In the genomic region with DNA sequence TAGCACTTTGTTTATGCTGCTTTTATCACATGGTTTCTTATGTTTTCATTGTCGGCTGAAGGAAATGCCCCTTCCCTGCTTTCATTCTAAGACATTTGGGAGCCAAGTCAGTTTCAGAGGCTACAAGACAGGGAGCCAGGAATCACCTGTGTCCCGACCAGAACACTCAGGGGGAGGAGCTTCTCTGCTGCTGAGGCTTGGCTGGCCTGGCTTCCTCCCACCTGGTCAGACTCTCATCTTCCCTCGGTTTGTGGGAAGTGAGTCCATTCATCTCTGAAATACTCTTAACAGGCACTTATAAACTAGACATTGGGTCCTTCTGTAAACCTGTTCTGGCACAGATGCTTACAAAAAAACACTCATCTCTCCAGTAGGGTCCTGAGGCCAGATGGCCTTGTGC, we compare ENCODE assay signal across 1 cellular context.
TF ChIP-seq lines count a peak whose summit lies in the region.

No MANE protein-coding gene starts in this region.

TF ChIP-seq in H1, 55 proteins besides CTCF, POLR2A, EP300 and RAD21:
- TF ChIP-seq ZNF274 (IDR thresholded peaks at IDR 0.05; ENCODE audit: borderline replicate concordance, extremely low read depth, low read length) = no peak
- no peak for TF ChIP-seq SP1 (IDR thresholded peaks at IDR 0.05; ENCODE audit: low read depth, low read length)
- no peak for TF ChIP-seq MAX (IDR thresholded peaks at IDR 0.05)
- no peak for TF ChIP-seq CTBP2 (IDR thresholded peaks at IDR 0.05; ENCODE audit: borderline replicate concordance, insufficient read depth, insufficient read length, low read length)
- TF ChIP-seq TEAD4 (IDR thresholded peaks at IDR 0.05; ENCODE audit: low read depth, low read length) = no peak
- TF ChIP-seq SIX5 (IDR thresholded peaks at IDR 0.05; ENCODE audit: low read depth, low read length) = no peak
- no peak for TF ChIP-seq SP4 (IDR thresholded peaks at IDR 0.05; ENCODE audit: low read length)
- TF ChIP-seq RXRA (IDR thresholded peaks at IDR 0.05; ENCODE audit: insufficient read depth, low read depth, low read length) = no peak
- no peak for TF ChIP-seq KDM5A (IDR thresholded peaks at IDR 0.05; ENCODE audit: low read length)
- no peak for TF ChIP-seq KDM4A (IDR thresholded peaks at IDR 0.05; ENCODE audit: low read depth, low read length, severe bottlenecking)
- no peak for TF ChIP-seq ATF2 (IDR thresholded peaks at IDR 0.05; ENCODE audit: low read length)
- no peak for TF ChIP-seq RNF2 (IDR thresholded peaks at IDR 0.05; ENCODE audit: borderline replicate concordance, low read depth, low read length, missing control alignments, poor library complexity, severe bottlenecking)
- TF ChIP-seq ATF3 (IDR thresholded peaks at IDR 0.05; ENCODE audit: insufficient read depth, low read depth, low read length) = no peak
- no peak for TF ChIP-seq CEBPB (IDR thresholded peaks at IDR 0.05; ENCODE audit: low read depth, low read length)
- no peak for TF ChIP-seq PHF8 (conservative IDR thresholded peaks at IDR 0.05; ENCODE audit: low read depth, low read length)
